1 cellular context compared by ENCODE assay signal in the genomic region with DNA sequence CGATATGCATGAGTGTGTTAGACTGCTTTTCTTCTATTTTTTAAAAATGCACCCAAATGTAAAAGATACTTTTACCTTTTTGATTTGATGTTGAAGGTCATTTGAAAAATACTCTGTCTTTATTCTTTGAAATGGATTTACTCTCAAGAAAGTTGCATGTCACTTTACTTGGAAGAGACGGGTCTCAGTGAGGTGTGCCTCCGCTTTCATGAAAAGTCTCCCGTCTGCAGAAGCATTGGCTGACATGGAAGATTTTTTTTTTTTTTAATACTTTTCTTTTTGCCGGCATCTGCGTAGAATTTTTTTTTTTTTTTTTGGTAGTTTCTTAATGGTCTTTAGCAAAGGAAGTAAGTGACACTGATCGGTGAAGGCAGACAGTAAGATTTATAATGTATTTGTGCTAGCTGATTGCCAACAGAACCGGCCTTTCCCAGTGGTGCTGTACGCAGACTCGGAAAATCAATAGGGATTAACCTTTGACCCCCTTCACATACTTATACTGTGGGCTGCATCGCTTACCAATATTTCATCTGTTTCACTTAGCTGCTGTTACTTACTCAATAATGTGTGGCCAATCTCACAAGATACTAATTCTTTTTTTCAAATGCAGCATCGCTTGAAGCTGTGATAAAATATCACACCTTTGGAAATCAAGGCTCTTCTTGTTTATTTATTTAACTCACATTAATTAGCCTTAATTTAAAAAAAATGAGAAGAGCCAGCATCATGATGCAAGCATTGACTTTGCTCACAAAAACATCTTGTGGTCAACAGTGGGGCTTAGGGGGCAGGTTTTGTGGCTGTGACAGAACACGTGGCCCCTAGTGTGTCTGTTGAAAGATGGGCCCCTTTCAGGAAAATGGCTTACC.
A peak's percentile ranks its signal among the peaks of the same experiment; 100 is the strongest.
TF ChIP-seq lines count a peak whose summit lies in the region.

No MANE protein-coding gene starts in this region.

TF ChIP-seq in HepG2, 621 proteins besides CTCF, POLR2A, EP300 and RAD21 (continued from another document):
- TF ChIP-seq, protein P1, sequence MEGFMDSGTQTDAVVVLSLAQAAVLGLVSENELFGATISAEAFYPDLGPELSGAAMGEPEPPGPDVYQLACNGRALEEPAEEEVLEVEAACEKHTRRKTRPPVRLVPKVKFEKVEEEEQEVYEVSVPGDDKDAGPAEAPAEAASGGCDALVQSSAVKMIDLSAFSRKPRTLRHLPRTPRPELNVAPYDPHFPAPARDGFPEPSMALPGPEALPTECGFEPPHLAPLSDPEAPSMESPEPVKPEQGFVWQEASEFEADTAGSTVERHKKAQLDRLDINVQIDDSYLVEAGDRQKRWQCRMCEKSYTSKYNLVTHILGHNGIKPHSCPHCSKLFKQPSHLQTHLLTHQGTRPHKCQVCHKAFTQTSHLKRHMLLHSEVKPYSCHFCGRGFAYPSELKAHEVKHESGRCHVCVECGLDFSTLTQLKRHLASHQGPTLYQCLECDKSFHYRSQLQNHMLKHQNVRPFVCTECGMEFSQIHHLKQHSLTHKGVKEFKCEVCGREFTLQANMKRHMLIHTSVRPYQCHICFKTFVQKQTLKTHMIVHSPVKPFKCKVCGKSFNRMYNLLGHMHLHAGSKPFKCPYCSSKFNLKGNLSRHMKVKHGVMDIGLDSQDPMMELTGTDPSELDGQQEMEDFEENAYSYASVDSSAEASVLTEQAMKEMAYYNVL (CRISPR knock-in tag; IDR thresholded peaks at IDR 0.05; ENCODE audit: borderline replicate concordance), result peak; percentile 53; the same call in 1 of the 2 replicates
- no peak for TF ChIP-seq FOXA1 (IDR thresholded peaks at IDR 0.05)
- TF ChIP-seq FOXA1 (CRISPR knock-in tag; IDR thresholded peaks at IDR 0.05), result peak; percentile 38; the same call in 1 of the 2 replicates
- TF ChIP-seq, protein P2, sequence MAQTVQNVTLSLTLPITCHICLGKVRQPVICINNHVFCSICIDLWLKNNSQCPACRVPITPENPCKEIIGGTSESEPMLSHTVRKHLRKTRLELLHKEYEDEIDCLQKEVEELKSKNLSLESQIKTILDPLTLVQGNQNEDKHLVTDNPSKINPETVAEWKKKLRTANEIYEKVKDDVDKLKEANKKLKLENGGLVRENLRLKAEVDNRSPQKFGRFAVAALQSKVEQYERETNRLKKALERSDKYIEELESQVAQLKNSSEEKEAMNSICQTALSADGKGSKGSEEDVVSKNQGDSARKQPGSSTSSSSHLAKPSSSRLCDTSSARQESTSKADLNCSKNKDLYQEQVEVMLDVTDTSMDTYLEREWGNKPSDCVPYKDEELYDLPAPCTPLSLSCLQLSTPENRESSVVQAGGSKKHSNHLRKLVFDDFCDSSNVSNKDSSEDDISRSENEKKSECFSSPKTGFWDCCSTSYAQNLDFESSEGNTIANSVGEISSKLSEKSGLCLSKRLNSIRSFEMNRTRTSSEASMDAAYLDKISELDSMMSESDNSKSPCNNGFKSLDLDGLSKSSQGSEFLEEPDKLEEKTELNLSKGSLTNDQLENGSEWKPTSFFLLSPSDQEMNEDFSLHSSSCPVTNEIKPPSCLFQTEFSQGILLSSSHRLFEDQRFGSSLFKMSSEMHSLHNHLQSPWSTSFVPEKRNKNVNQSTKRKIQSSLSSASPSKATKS (CRISPR knock-in tag; IDR thresholded peaks at IDR 0.05), result 0 out of 2 replicates have a peak, but pooled peaks have one; percentile 17
- TF ChIP-seq AGO2 (optimal IDR thresholded peaks at IDR 0.05; ENCODE audit: low read depth, low read length), result no peak
- peak; percentile 30; the same call in 1 of the 2 replicates for TF ChIP-seq YEATS4 (CRISPR knock-in tag; IDR thresholded peaks at IDR 0.05; ENCODE audit: borderline replicate concordance)
- peak; percentile 55; the same call in 1 of the 2 replicates for TF ChIP-seq ZNF362 (CRISPR knock-in tag; IDR thresholded peaks at IDR 0.05; ENCODE audit: borderline replicate concordance)
- no peak for TF ChIP-seq MTA3 (CRISPR knock-in tag; IDR thresholded peaks at IDR 0.05)
- TF ChIP-seq ZNF724P (CRISPR knock-in tag; IDR thresholded peaks at IDR 0.05; ENCODE audit: borderline replicate concordance), result peak; percentile 61; the same call in 1 of the 2 replicates
- TF ChIP-seq ZBTB39 (CRISPR knock-in tag; IDR thresholded peaks at IDR 0.05), result peak; percentile 70; the same call in 1 of the 2 replicates
- no peak for TF ChIP-seq RNF2 (conservative IDR thresholded peaks at IDR 0.05; ENCODE audit: low read depth)
- no peak for TF ChIP-seq MATR3 (CRISPR knock-in tag; IDR thresholded peaks at IDR 0.05)
- TF ChIP-seq, protein P3, sequence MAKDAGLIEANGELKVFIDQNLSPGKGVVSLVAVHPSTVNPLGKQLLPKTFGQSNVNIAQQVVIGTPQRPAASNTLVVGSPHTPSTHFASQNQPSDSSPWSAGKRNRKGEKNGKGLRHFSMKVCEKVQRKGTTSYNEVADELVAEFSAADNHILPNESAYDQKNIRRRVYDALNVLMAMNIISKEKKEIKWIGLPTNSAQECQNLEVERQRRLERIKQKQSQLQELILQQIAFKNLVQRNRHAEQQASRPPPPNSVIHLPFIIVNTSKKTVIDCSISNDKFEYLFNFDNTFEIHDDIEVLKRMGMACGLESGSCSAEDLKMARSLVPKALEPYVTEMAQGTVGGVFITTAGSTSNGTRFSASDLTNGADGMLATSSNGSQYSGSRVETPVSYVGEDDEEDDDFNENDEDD (CRISPR knock-in tag; IDR thresholded peaks at IDR 0.05; ENCODE audit: borderline replicate concordance), result peak; percentile 48; the same call in 1 of the 2 replicates
- peak; percentile 73; the same call in 1 of the 2 replicates for TF ChIP-seq RFXAP (CRISPR knock-in tag; IDR thresholded peaks at IDR 0.05; ENCODE audit: borderline replicate concordance)
- peak; percentile 81 for TF ChIP-seq KMT2A (CRISPR knock-in tag; IDR thresholded peaks at IDR 0.05)
TF ChIP-seq in HepG2: peak in this region for 178.
